1 cellular context compared by ENCODE assay signal in genomic region chr12:49705479-49706267, GRCh38.
A peak's percentile ranks its signal among the peaks of the same experiment; 100 is the strongest.
TF ChIP-seq lines count a peak whose summit lies in the region.

No MANE protein-coding gene starts in this region.

TF ChIP-seq in GM12878, 131 proteins besides CTCF, POLR2A, EP300 and RAD21 (continued from another document and continues in another):
- TF ChIP-seq KDM1A (IDR thresholded peaks at IDR 0.05; ENCODE audit: borderline replicate concordance) (no peak), TCF7 (IDR thresholded peaks at IDR 0.05; ENCODE audit: borderline replicate concordance) (no peak), NR2F1 (conservative IDR thresholded peaks at IDR 0.05) (no peak), ESRRA (IDR thresholded peaks at IDR 0.05; ENCODE audit: low read length) (no peak), SUPT20H (IDR thresholded peaks at IDR 0.05; ENCODE audit: borderline replicate concordance, control insufficient read depth, low read depth, low read length) (no peak), CREB1 (IDR thresholded peaks at IDR 0.05; ENCODE audit: low read depth) (no peak), ETV6 (conservative IDR thresholded peaks at IDR 0.05 in 1 of 2, IDR thresholded peaks at IDR 0.05 in 1 of 2; ENCODE audit: borderline replicate concordance in 1 of 2, low read depth in 1 of 2) (no peak), BRCA1 (IDR thresholded peaks at IDR 0.05; ENCODE audit: low read depth, low read length) (no peak), WRNIP1 (IDR thresholded peaks at IDR 0.05; ENCODE audit: borderline replicate concordance, low read depth, low read length) (no peak), SMARCA5 (IDR thresholded peaks at IDR 0.05) (no peak), JUND (IDR thresholded peaks at IDR 0.05; ENCODE audit: low read depth, low read length) (no peak), ZNF622 (IDR thresholded peaks at IDR 0.05) (no peak), ZNF207 (IDR thresholded peaks at IDR 0.05; ENCODE audit: borderline replicate concordance) (no peak), TAF1 (IDR thresholded peaks at IDR 0.05; ENCODE audit: borderline replicate concordance, low read depth, low read length) (peak; percentile 71; the same call in 1 of the 2 replicates), LARP7 (IDR thresholded peaks at IDR 0.05) (0 out of 2 replicates have a peak, but pooled peaks have one; percentile 61), CEBPB (IDR thresholded peaks at IDR 0.05; ENCODE audit: borderline replicate concordance in 1 of 2, low read depth in 2 of 2, low read length in 2 of 2) (no peak), YBX1 (IDR thresholded peaks at IDR 0.05) (no peak), IKZF1 (conservative IDR thresholded peaks at IDR 0.05) (peak; percentile 75; the same call in 1 of the 2 replicates), FOXM1 (IDR thresholded peaks at IDR 0.05; ENCODE audit: low read depth, low read length) (no peak), ATF7 (IDR thresholded peaks at IDR 0.05; ENCODE audit: low read depth) (no peak), ATF3 (IDR thresholded peaks at IDR 0.05; ENCODE audit: borderline replicate concordance, extremely low read depth, low read depth, low read length) (no peak), ZNF592 (IDR thresholded peaks at IDR 0.05) (no peak), PAX8 (IDR thresholded peaks at IDR 0.05) (no peak), PKNOX1 (IDR thresholded peaks at IDR 0.05) (no peak), RELA (IDR thresholded peaks at IDR 0.05; ENCODE audit: borderline replicate concordance, partially characterized antibody) (no peak), MXI1 (IDR thresholded peaks at IDR 0.05; ENCODE audit: low read depth, low read length) (no peak), NFXL1 (IDR thresholded peaks at IDR 0.05; ENCODE audit: borderline replicate concordance) (no peak), EZH2 (IDR thresholded peaks at IDR 0.05; ENCODE audit: borderline replicate concordance, control insufficient read depth, low read depth, low read length) (no peak), HDGF (IDR thresholded peaks at IDR 0.05) (peak; percentile 75), TCF12 (IDR thresholded peaks at IDR 0.05; ENCODE audit: low read depth, low read length) (no peak), ZNF384 (IDR thresholded peaks at IDR 0.05; ENCODE audit: borderline replicate concordance, low read depth, low read length) (no peak), E4F1 (IDR thresholded peaks at IDR 0.05; ENCODE audit: borderline replicate concordance, partially characterized antibody) (no peak), MEF2A (IDR thresholded peaks at IDR 0.05; ENCODE audit: insufficient read depth, low read depth, low read length) (no peak), SRF (IDR thresholded peaks at IDR 0.05; ENCODE audit: low read depth in 2 of 2, low read length in 2 of 2) (no peak), POLR2AphosphoS2 (IDR thresholded peaks at IDR 0.05; ENCODE audit: low read depth, low read length) (no peak; the same call in 1 of the 2 replicates), YY1 (IDR thresholded peaks at IDR 0.05; ENCODE audit: low read depth, low read length) (no peak), SREBF1 (IDR thresholded peaks at IDR 0.05; ENCODE audit: low read length) (no peak), ZSCAN29 (IDR thresholded peaks at IDR 0.05) (no peak), IKZF2 (IDR thresholded peaks at IDR 0.05) (peak; percentile 58 to 60; a peak in 3 of 4 replicates), BMI1 (IDR thresholded peaks at IDR 0.05; ENCODE audit: borderline replicate concordance) (no peak)
- TF ChIP-seq, protein P1, sequence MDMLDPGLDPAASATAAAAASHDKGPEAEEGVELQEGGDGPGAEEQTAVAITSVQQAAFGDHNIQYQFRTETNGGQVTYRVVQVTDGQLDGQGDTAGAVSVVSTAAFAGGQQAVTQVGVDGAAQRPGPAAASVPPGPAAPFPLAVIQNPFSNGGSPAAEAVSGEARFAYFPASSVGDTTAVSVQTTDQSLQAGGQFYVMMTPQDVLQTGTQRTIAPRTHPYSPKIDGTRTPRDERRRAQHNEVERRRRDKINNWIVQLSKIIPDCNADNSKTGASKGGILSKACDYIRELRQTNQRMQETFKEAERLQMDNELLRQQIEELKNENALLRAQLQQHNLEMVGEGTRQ (IDR thresholded peaks at IDR 0.05; ENCODE audit: borderline replicate concordance, low read depth, low read length) = no peak
- TF ChIP-seq, protein P2, sequence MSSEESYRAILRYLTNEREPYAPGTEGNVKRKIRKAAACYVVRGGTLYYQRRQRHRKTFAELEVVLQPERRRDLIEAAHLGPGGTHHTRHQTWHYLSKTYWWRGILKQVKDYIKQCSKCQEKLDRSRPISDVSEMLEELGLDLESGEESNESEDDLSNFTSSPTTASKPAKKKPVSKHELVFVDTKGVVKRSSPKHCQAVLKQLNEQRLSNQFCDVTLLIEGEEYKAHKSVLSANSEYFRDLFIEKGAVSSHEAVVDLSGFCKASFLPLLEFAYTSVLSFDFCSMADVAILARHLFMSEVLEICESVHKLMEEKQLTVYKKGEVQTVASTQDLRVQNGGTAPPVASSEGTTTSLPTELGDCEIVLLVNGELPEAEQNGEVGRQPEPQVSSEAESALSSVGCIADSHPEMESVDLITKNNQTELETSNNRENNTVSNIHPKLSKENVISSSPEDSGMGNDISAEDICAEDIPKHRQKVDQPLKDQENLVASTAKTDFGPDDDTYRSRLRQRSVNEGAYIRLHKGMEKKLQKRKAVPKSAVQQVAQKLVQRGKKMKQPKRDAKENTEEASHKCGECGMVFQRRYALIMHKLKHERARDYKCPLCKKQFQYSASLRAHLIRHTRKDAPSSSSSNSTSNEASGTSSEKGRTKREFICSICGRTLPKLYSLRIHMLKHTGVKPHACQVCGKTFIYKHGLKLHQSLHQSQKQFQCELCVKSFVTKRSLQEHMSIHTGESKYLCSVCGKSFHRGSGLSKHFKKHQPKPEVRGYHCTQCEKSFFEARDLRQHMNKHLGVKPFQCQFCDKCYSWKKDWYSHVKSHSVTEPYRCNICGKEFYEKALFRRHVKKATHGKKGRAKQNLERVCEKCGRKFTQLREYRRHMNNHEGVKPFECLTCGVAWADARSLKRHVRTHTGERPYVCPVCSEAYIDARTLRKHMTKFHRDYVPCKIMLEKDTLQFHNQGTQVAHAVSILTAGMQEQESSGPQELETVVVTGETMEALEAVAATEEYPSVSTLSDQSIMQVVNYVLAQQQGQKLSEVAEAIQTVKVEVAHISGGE (CRISPR knock-in tag; IDR thresholded peaks at IDR 0.05) = no peak
- TF ChIP-seq, protein P3, sequence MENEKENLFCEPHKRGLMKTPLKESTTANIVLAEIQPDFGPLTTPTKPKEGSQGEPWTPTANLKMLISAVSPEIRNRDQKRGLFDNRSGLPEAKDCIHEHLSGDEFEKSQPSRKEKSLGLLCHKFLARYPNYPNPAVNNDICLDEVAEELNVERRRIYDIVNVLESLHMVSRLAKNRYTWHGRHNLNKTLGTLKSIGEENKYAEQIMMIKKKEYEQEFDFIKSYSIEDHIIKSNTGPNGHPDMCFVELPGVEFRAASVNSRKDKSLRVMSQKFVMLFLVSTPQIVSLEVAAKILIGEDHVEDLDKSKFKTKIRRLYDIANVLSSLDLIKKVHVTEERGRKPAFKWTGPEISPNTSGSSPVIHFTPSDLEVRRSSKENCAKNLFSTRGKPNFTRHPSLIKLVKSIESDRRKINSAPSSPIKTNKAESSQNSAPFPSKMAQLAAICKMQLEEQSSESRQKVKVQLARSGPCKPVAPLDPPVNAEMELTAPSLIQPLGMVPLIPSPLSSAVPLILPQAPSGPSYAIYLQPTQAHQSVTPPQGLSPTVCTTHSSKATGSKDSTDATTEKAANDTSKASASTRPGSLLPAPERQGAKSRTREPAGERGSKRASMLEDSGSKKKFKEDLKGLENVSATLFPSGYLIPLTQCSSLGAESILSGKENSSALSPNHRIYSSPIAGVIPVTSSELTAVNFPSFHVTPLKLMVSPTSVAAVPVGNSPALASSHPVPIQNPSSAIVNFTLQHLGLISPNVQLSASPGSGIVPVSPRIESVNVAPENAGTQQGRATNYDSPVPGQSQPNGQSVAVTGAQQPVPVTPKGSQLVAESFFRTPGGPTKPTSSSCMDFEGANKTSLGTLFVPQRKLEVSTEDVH (IDR thresholded peaks at IDR 0.05; ENCODE audit: low read depth, partially characterized antibody) = no peak
- TF ChIP-seq, protein P4, sequence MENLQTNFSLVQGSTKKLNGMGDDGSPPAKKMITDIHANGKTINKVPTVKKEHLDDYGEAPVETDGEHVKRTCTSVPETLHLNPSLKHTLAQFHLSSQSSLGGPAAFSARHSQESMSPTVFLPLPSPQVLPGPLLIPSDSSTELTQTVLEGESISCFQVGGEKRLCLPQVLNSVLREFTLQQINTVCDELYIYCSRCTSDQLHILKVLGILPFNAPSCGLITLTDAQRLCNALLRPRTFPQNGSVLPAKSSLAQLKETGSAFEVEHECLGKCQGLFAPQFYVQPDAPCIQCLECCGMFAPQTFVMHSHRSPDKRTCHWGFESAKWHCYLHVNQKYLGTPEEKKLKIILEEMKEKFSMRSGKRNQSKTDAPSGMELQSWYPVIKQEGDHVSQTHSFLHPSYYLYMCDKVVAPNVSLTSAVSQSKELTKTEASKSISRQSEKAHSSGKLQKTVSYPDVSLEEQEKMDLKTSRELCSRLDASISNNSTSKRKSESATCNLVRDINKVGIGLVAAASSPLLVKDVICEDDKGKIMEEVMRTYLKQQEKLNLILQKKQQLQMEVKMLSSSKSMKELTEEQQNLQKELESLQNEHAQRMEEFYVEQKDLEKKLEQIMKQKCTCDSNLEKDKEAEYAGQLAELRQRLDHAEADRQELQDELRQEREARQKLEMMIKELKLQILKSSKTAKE (IDR thresholded peaks at IDR 0.05; ENCODE audit: low read depth, poor library complexity, severe bottlenecking) = no peak
